In the genomic region with DNA sequence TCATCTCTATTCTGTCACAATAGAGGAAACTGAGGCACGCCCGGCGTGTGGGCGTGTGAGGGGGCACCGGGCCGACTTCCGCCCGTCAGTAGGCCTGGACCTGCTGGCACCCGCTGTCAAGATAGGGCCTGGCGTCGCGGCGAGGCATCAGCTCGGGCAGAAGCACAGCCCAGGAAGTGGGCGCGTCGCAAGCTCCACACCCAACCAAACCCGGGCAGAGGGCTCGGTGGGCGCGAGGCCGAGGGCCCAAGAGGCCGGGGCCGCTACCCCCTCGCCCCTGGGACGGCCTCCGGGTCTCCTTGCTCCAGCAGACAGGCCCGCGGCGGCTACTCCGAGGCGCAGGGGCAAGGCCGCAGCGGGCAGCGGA, we compare ENCODE assay signal across 8 cellular contexts.
A peak's percentile ranks its signal among the peaks of the same experiment; 100 is the strongest.
DNase-seq lines count a peak whose midpoint lies in the region; ATAC-seq, FAIRE-seq and TF ChIP-seq lines count a peak whose summit lies in the region.

No MANE protein-coding gene starts in this region.

- no peaks in the 10 kb centered on the region for H3K79me2 ChIP-seq in OCI-LY3 (ENCODE audit: low read length)

- H3K4me2 ChIP-seq in OCI-LY3 (ENCODE audit: low read length): peak overlapping the region; percentile 86

- FAIRE-seq in frontal cortex (lab: Jason Lieb, UNC): no peak

- peak overlapping the region; percentile 85 for H3K9ac ChIP-seq in OCI-LY3 (ENCODE audit: low read length)

- no peaks in the 10 kb centered on the region for H3K36me3 Mint-ChIP-seq in natural killer cell treated with Interleukin-12 subunit alpha and Interleukin-12 subunit beta and Interleukin-15 and Interleukin-18, amount 100 ng/mL, for 72 hours

- ATAC-seq in GM21717 (IDR thresholded peaks at IDR 0.05; ENCODE audit: unreplicated experiment) (peak; percentile 34), HG03457 (IDR thresholded peaks at IDR 0.05; ENCODE audit: unreplicated experiment) (no peak), HG03139 (IDR thresholded peaks at IDR 0.05; ENCODE audit: unreplicated experiment) (no peak)
- peak; percentile 80 to 83 for ATAC-seq in natural killer cell treated with Interleukin-12 subunit alpha and Interleukin-12 subunit beta and Interleukin-15 and Interleukin-18, amount 100 ng/mL, for 72 hours

- H3K4me1 Mint-ChIP-seq in natural killer cell treated with Interleukin-12 subunit alpha and Interleukin-12 subunit beta and Interleukin-15 and Interleukin-18, amount 100 ng/mL, for 72 hours (ENCODE audit: low read depth in 2 of 2): peaks cover 28 to 55% of the 10 kb centered on the region in 2 donors

- no peak overlapping the region for H3K27ac ChIP-seq in OCI-LY3 (ENCODE audit: low read length)
- H3K27ac ChIP-seq in ectodermal cell (ENCODE audit: insufficient read depth, low read depth, low read length, poor library complexity, severe bottlenecking): no peak overlapping the region

- no peaks in the 10 kb centered on the region for H3K36me3 ChIP-seq in OCI-LY3 (replicated peaks; ENCODE audit: low read depth, low read length)
- H3K36me3 ChIP-seq in ectodermal cell (ENCODE audit: control insufficient read depth, insufficient read depth, low read length): no peaks in the 10 kb centered on the region

- H4K20me1 ChIP-seq in OCI-LY3 (ENCODE audit: insufficient read depth, low read length): no peaks in the 10 kb centered on the region

- H2AFZ ChIP-seq in OCI-LY3 (ENCODE audit: low read depth, low read length): peak overlapping the region; percentile 95

- H3K4me3 ChIP-seq in OCI-LY3 (ENCODE audit: low read length) (peak overlapping the region; percentile 92), ectodermal cell (ENCODE audit: insufficient read depth, low read depth, low read length) (peak overlapping the region; percentile 62)

- H3K4me1 ChIP-seq in OCI-LY3 (ENCODE audit: low read length) (peaks cover 9% of the 10 kb centered on the region), ectodermal cell (ENCODE audit: control insufficient read depth, insufficient read depth, low read length) (peaks cover 3% of the 10 kb centered on the region)

- H3K4me3 Mint-ChIP-seq in natural killer cell treated with Interleukin-12 subunit alpha and Interleukin-12 subunit beta and Interleukin-15 and Interleukin-18, amount 100 ng/mL, for 72 hours: peak overlapping the region; percentile 94

- H3K27me3 Mint-ChIP-seq in natural killer cell treated with Interleukin-12 subunit alpha and Interleukin-12 subunit beta and Interleukin-15 and Interleukin-18, amount 100 ng/mL, for 72 hours: no peaks in the 10 kb centered on the region

- no peak for TF ChIP-seq CTCF in OCI-LY3 (IDR thresholded peaks at IDR 0.05; ENCODE audit: low read depth, low read length)

- WGBS in ectodermal cell, 2 experiments: 39 to 41% methylated on average over 35 of the region's 35 CpGs

- H3K27me3 ChIP-seq in OCI-LY3 (ENCODE audit: low read depth, low read length) (no peaks in the 10 kb centered on the region), ectodermal cell (ENCODE audit: control insufficient read depth, insufficient read depth, low read length, poor library complexity, severe bottlenecking) (peaks cover 47% of the 10 kb centered on the region)

- no peaks in the 10 kb centered on the region for H3K9me3 Mint-ChIP-seq in natural killer cell treated with Interleukin-12 subunit alpha and Interleukin-12 subunit beta and Interleukin-15 and Interleukin-18, amount 100 ng/mL, for 72 hours

- H3K27ac Mint-ChIP-seq in natural killer cell treated with Interleukin-12 subunit alpha and Interleukin-12 subunit beta and Interleukin-15 and Interleukin-18, amount 100 ng/mL, for 72 hours: peak overlapping the region; percentile 87 to 99

- peak; percentile 66 for DNase-seq in DMS53 treated with DMSO at 0.1 percent for 48 hours (lab: John Stamatoyannopoulos, UW; ENCODE audit: unreplicated experiment)
- no peak for DNase-seq in natural killer cell treated with Interleukin-12 subunit alpha and Interleukin-12 subunit beta and Interleukin-15 and Interleukin-18, amount 100 ng/mL, for 72 hours (ENCODE audit: low spot score)
- no peak for DNase-seq in frontal cortex (ENCODE audit: low spot score in 2 of 2)

- no peaks in the 10 kb centered on the region for H3K9me3 ChIP-seq in OCI-LY3 (ENCODE audit: insufficient read depth, low read length)
- no peaks in the 10 kb centered on the region for H3K9me3 ChIP-seq in ectodermal cell (ENCODE audit: control insufficient read depth, low read length)

Comparison
In these comparisons a context has a peak if more than half of its experiments do, and no peak if none do; other contexts are left out.
1. ATAC-seq: peak in GM21717 (single experiment) and natural killer cell treated with Interleukin-12 subunit alpha and Interleukin-12 subunit beta and Interleukin-15 and Interleukin-18, amount 100 ng/mL, for 72 hours (2 of 2); none in HG03457 (single experiment) and HG03139 (single experiment).